20 cellular contexts compared by ENCODE assay signal in the genomic region with DNA sequence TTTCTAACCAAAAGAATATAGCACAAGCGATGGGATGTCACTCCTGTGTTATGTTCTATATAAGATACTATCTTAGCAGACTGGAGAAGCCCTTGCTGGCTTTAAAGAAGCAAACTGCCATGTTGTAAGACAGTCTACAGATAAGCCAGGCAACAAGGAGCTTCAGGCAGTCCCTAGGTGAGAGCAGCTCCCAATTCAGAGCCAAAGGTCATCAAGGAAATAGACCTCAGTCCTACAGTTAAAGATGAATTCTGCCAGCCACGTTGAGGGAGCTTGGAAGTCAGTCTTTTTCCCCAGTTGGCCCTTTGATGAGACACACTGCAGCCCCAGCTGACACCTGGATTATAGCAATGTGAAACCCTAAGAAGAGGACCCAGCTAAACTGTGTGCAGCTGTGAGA.
A peak's percentile ranks its signal among the peaks of the same experiment; 100 is the strongest.
DNase-seq lines count a peak whose midpoint lies in the region; FAIRE-seq lines count a peak whose summit lies in the region.
"Had no signal": no experiment of that assay in that cellular context is flagged by ENCODE, and none has a peak within 500 bp of the region (broad histone marks: within the 10 kb centered on the region; RNA-seq: fewer than 3 reads in every experiment).

No MANE protein-coding gene starts in this region.

- H3K27ac Mint-ChIP-seq in activated T-helper 1 cell treated with anti-CD3 and anti-CD28 coated beads, Interleukin-12 subunit alpha, Interleukin-12 subunit beta, Interleukin-2, Interleukin-4 antibody, amounts not matched to agents 30 ng/mL and 10 ng/mL and 1 ng/mL, durations not matched to agents 14 hours and 24 hours and 36 hours: no peak overlapping the region
- H3K27ac Mint-ChIP-seq: B cell; CD4-positive, alpha-beta T cell; CD8-positive, alpha-beta T cell had no signal

- FAIRE-seq in small intestine (lab: Jason Lieb, UNC): no peak
- FAIRE-seq: A549, D721Med, G401.6, GM12891 had no signal

- H3K27me3 Mint-ChIP-seq in activated T-helper 1 cell treated with anti-CD3 and anti-CD28 coated beads, Interleukin-12 subunit alpha, Interleukin-12 subunit beta, Interleukin-2, Interleukin-4 antibody, amounts not matched to agents 30 ng/mL and 10 ng/mL and 1 ng/mL, durations not matched to agents 14 hours and 24 hours and 36 hours (ENCODE audit: insufficient read depth): no peaks in the 10 kb centered on the region
- H3K27me3 Mint-ChIP-seq: B cell; CD4-positive, alpha-beta T cell had no signal

- H3K4me1 Mint-ChIP-seq in activated T-helper 1 cell treated with anti-CD3 and anti-CD28 coated beads, Interleukin-12 subunit alpha, Interleukin-12 subunit beta, Interleukin-2, Interleukin-4 antibody, amounts not matched to agents 30 ng/mL and 10 ng/mL and 1 ng/mL, durations not matched to agents 14 hours and 24 hours and 36 hours (ENCODE audit: low read depth): peaks cover 14% of the 10 kb centered on the region

- H3K9me3 ChIP-seq in small intestine (ENCODE audit: control insufficient read depth, low read depth): no peaks in the 10 kb centered on the region
- H3K9me3 ChIP-seq: A549; BLaER1 treated with 17β-estradiol and CSF1 and Interleukin-3, amounts not matched to agents 10 nM and 100 nM; Caco-2 had no signal

- H3K4me3 Mint-ChIP-seq in activated T-helper 1 cell treated with anti-CD3 and anti-CD28 coated beads, Interleukin-12 subunit alpha, Interleukin-12 subunit beta, Interleukin-2, Interleukin-4 antibody, amounts not matched to agents 30 ng/mL and 10 ng/mL and 1 ng/mL, durations not matched to agents 14 hours and 24 hours and 36 hours: no peak overlapping the region
- H3K4me3 Mint-ChIP-seq: B cell; CD4-positive, alpha-beta T cell; CD8-positive, alpha-beta T cell had no signal

- 56 to 70% (median 66%) methylated on average over 2 of the region's 2 CpGs for WGBS in small intestine, 3 donors

- no peaks in the 10 kb centered on the region for H3K27me3 ChIP-seq in small intestine (ENCODE audit: control insufficient read depth in 2 of 2, insufficient read depth in 2 of 2, low read length in 2 of 2)
- H3K27me3 ChIP-seq: BLaER1 treated with 17β-estradiol and CSF1 and Interleukin-3, amounts not matched to agents 10 nM and 100 nM had no signal

- H3K9me3 Mint-ChIP-seq in activated T-helper 1 cell treated with anti-CD3 and anti-CD28 coated beads, Interleukin-12 subunit alpha, Interleukin-12 subunit beta, Interleukin-2, Interleukin-4 antibody, amounts not matched to agents 30 ng/mL and 10 ng/mL and 1 ng/mL, durations not matched to agents 14 hours and 24 hours and 36 hours: no peaks in the 10 kb centered on the region
- H3K9me3 Mint-ChIP-seq: CD4-positive, alpha-beta T cell; CD8-positive, alpha-beta T cell had no signal

- no peak overlapping the region for H3K4me3 ChIP-seq in small intestine (ENCODE audit: low read depth in 1 of 2, low read length in 2 of 2)
- H3K4me3 ChIP-seq: A549; BLaER1 treated with 17β-estradiol and CSF1 and Interleukin-3, amounts not matched to agents 10 nM and 100 nM had no signal

- DNase-seq in RPMI8226: peak; percentile 40
- DNase-seq in mesenteric fat pad (ENCODE audit: low spot score): peak; percentile 16
- DNase-seq in small intestine: peak; percentile 37
- DNase-seq in activated T-helper 1 cell treated with anti-CD3 and anti-CD28 coated beads, Interleukin-12 subunit alpha, Interleukin-12 subunit beta, Interleukin-2, Interleukin-4 antibody, amounts not matched to agents 30 ng/mL and 10 ng/mL and 1 ng/mL, durations not matched to agents 14 hours and 24 hours and 36 hours (ENCODE audit: low spot score): no peak
- no peak for DNase-seq in stimulated activated CD4-positive, alpha-beta T cell treated with anti-CD3 and anti-CD28 coated beads, Interleukin-1b, Interleukin-23, amount 100 ng/mL, for 48 hours
- DNase-seq: AML-193; Caco-2; Calu3; CD4-positive, alpha-beta T cell; CD8-positive, alpha-beta T cell; DMS79 treated with DMSO at 0.1 percent for 48 hours; GF-D8 had no signal

- no peaks in the 10 kb centered on the region for H3K36me3 ChIP-seq in small intestine (ENCODE audit: control insufficient read depth in 2 of 2, insufficient read depth in 2 of 2, low read length in 2 of 2)
- H3K36me3 ChIP-seq: BLaER1 treated with 17β-estradiol and CSF1 and Interleukin-3, amounts not matched to agents 10 nM and 100 nM had no signal

- H3K27ac ChIP-seq in small intestine (ENCODE audit: low read depth in 1 of 2, low read length in 1 of 2): no peak overlapping the region
- H3K27ac ChIP-seq: 22Rv1; A549; BLaER1 treated with 17β-estradiol and CSF1 and Interleukin-3, amounts not matched to agents 10 nM and 100 nM; C4-2B had no signal

- no peaks in the 10 kb centered on the region for H3K36me3 Mint-ChIP-seq in activated T-helper 1 cell treated with anti-CD3 and anti-CD28 coated beads, Interleukin-12 subunit alpha, Interleukin-12 subunit beta, Interleukin-2, Interleukin-4 antibody, amounts not matched to agents 30 ng/mL and 10 ng/mL and 1 ng/mL, durations not matched to agents 14 hours and 24 hours and 36 hours (ENCODE audit: low read depth)
- H3K36me3 Mint-ChIP-seq: CD8-positive, alpha-beta T cell had no signal

- intact Hi-C loops in activated T-helper 1 cell treated with anti-CD3 and anti-CD28 coated beads, Interleukin-12 subunit alpha, Interleukin-12 subunit beta, Interleukin-2, Interleukin-4 antibody, amounts not matched to agents 30 ng/mL and 10 ng/mL and 1 ng/mL, durations not matched to agents 14 hours and 24 hours and 36 hours (cut with micrococcal nuclease): no loop called here

- no peaks in the 10 kb centered on the region for H3K4me1 ChIP-seq in small intestine (ENCODE audit: control insufficient read depth in 2 of 2, insufficient read depth in 1 of 2, low read depth in 1 of 2, low read length in 1 of 2)
- H3K4me1 ChIP-seq: A549; BLaER1 treated with 17β-estradiol and CSF1 and Interleukin-3, amounts not matched to agents 10 nM and 100 nM; Caco-2 had no signal

Comparison
In these comparisons a context has a peak if more than half of its experiments do, and no peak if none do; other contexts are left out.
1. DNase-seq: peak in RPMI8226 (single experiment), mesenteric fat pad (single experiment) and small intestine (single experiment); none in activated T-helper 1 cell treated with anti-CD3 and anti-CD28 coated beads, Interleukin-12 subunit alpha, Interleukin-12 subunit beta, Interleukin-2, Interleukin-4 antibody, amounts not matched to agents 30 ng/mL and 10 ng/mL and 1 ng/mL, durations not matched to agents 14 hours and 24 hours and 36 hours (single experiment) and stimulated activated CD4-positive, alpha-beta T cell treated with anti-CD3 and anti-CD28 coated beads, Interleukin-1b, Interleukin-23, amount 100 ng/mL, for 48 hours (single experiment).